ENCODE assay signal across 1 cellular context in genomic region chr7:47734287-47734948, GRCh38.
TF ChIP-seq lines count a peak whose summit lies in the region.

No MANE protein-coding gene starts in this region.

TF ChIP-seq in HepG2, 621 proteins besides CTCF, POLR2A, EP300 and RAD21 (continued from another document and continues in another):
- TF ChIP-seq ZNF574 (CRISPR knock-in tag; IDR thresholded peaks at IDR 0.05) (peak; percentile 84), TBX2 (CRISPR knock-in tag; IDR thresholded peaks at IDR 0.05; ENCODE audit: borderline replicate concordance) (peak; percentile 99), MAF1 (CRISPR knock-in tag; IDR thresholded peaks at IDR 0.05; ENCODE audit: borderline replicate concordance) (0 out of 2 replicates have a peak, but pooled peaks have one; percentile 47), ZNF264 (CRISPR knock-in tag; IDR thresholded peaks at IDR 0.05) (peak; percentile 79), ZNF800 (CRISPR knock-in tag; IDR thresholded peaks at IDR 0.05) (peak; percentile 71; the same call in 1 of the 2 replicates), KDM5A (IDR thresholded peaks at IDR 0.05; ENCODE audit: borderline replicate concordance, low read length) (no peak), SOX6 (IDR thresholded peaks at IDR 0.05) (no peak), SOX6 (CRISPR knock-in tag; IDR thresholded peaks at IDR 0.05) (peak; percentile 100), STAG1 (CRISPR knock-in tag; IDR thresholded peaks at IDR 0.05) (peak; percentile 36), LCORL (IDR thresholded peaks at IDR 0.05) (peak; percentile 97), LCORL (CRISPR knock-in tag; IDR thresholded peaks at IDR 0.05) (peak; percentile 99), EED (CRISPR knock-in tag; IDR thresholded peaks at IDR 0.05) (no peak; the same call in 1 of the 2 replicates), ZFP36L1 (CRISPR knock-in tag; IDR thresholded peaks at IDR 0.05) (peak; percentile 38; the same call in 1 of the 2 replicates), UBTF (CRISPR knock-in tag; IDR thresholded peaks at IDR 0.05) (peak; percentile 81), ZFAT (CRISPR knock-in tag; conservative IDR thresholded peaks at IDR 0.05) (no peak), MED8 (CRISPR knock-in tag; IDR thresholded peaks at IDR 0.05; ENCODE audit: insufficient replicate concordance) (peak; percentile 97), SNAPC2 (CRISPR knock-in tag; IDR thresholded peaks at IDR 0.05) (peak; percentile 47; the same call in 1 of the 2 replicates), ZBTB21 (CRISPR knock-in tag; IDR thresholded peaks at IDR 0.05) (0 out of 2 replicates have a peak, but pooled peaks have one; percentile 25), ZFY (CRISPR knock-in tag; IDR thresholded peaks at IDR 0.05) (peak; percentile 29; the same call in 1 of the 2 replicates), THAP8 (CRISPR knock-in tag; IDR thresholded peaks at IDR 0.05; ENCODE audit: borderline replicate concordance) (no peak), ESRRA (CRISPR knock-in tag; IDR thresholded peaks at IDR 0.05; ENCODE audit: low read depth) (peak; percentile 98), TBL1XR1 (IDR thresholded peaks at IDR 0.05; ENCODE audit: borderline replicate concordance, low read length, partially characterized antibody) (peak; percentile 85), MYNN (CRISPR knock-in tag; IDR thresholded peaks at IDR 0.05; ENCODE audit: low read depth) (no peak), STAT6 (CRISPR knock-in tag; IDR thresholded peaks at IDR 0.05; ENCODE audit: borderline replicate concordance) (peak; percentile 99), PHF8 (CRISPR knock-in tag; IDR thresholded peaks at IDR 0.05) (no peak), TAF1 (CRISPR knock-in tag; IDR thresholded peaks at IDR 0.05) (peak; percentile 14; the same call in 1 of the 2 replicates), CBX2 (IDR thresholded peaks at IDR 0.05; ENCODE audit: low read depth, low read length) (no peak), CBX2 (CRISPR knock-in tag; IDR thresholded peaks at IDR 0.05; ENCODE audit: low read depth) (no peak), POGZ (CRISPR knock-in tag; IDR thresholded peaks at IDR 0.05) (peak; percentile 81), BHLHE40 (IDR thresholded peaks at IDR 0.05; ENCODE audit: low read length) (peak; percentile 95), ZNF607 (CRISPR knock-in tag; IDR thresholded peaks at IDR 0.05; ENCODE audit: borderline replicate concordance) (0 out of 2 replicates have a peak, but pooled peaks have one; percentile 28), TCF7 (IDR thresholded peaks at IDR 0.05; ENCODE audit: low read depth) (peak; percentile 83), ZBTB25 (CRISPR knock-in tag; IDR thresholded peaks at IDR 0.05) (peak; percentile 70; the same call in 1 of the 2 replicates), CEBPG (CRISPR knock-in tag; IDR thresholded peaks at IDR 0.05) (peak; percentile 72), ZNF543 (CRISPR knock-in tag; IDR thresholded peaks at IDR 0.05) (peak; percentile 84; the same call in 1 of the 2 replicates), ZBTB46 (CRISPR knock-in tag; IDR thresholded peaks at IDR 0.05; ENCODE audit: borderline replicate concordance) (no peak), GPN1 (CRISPR knock-in tag; IDR thresholded peaks at IDR 0.05; ENCODE audit: borderline replicate concordance) (no peak), POGK (CRISPR knock-in tag; conservative IDR thresholded peaks at IDR 0.05) (peak; percentile 91), ISL2 (CRISPR knock-in tag; IDR thresholded peaks at IDR 0.05) (peak; percentile 97), HDAC2 (CRISPR knock-in tag; IDR thresholded peaks at IDR 0.05) (peak; percentile 98), ZNF879 (CRISPR knock-in tag; IDR thresholded peaks at IDR 0.05) (no peak), ZNF335 (CRISPR knock-in tag; IDR thresholded peaks at IDR 0.05) (0 out of 2 replicates have a peak, but pooled peaks have one; percentile 47), BRF2 (CRISPR knock-in tag; IDR thresholded peaks at IDR 0.05) (0 out of 2 replicates have a peak, but pooled peaks have one; percentile 28), ATF4 (CRISPR knock-in tag; IDR thresholded peaks at IDR 0.05) (peak in 1 of 2 experiments; percentile 74; a peak in 1 of 4 replicates), KDM6A (CRISPR knock-in tag; IDR thresholded peaks at IDR 0.05; ENCODE audit: low read depth) (peak; percentile 84), ATF1 (CRISPR knock-in tag; IDR thresholded peaks at IDR 0.05) (no peak), DR1 (CRISPR knock-in tag; IDR thresholded peaks at IDR 0.05) (no peak), SMYD3 (CRISPR knock-in tag; IDR thresholded peaks at IDR 0.05) (peak; percentile 84; the same call in 1 of the 2 replicates), ZNF580 (CRISPR knock-in tag; IDR thresholded peaks at IDR 0.05; ENCODE audit: borderline replicate concordance, low read depth) (peak; percentile 92), ZNF3 (CRISPR knock-in tag; IDR thresholded peaks at IDR 0.05) (no peak; the same call in 1 of the 2 replicates)
